ENCODE assay signal across 1 cellular context in genomic region chr12:115450710-115451109, GRCh38.
TF ChIP-seq lines count a peak whose summit lies in the region.

No MANE protein-coding gene starts in this region.

TF ChIP-seq in H1, 55 proteins besides CTCF, POLR2A, EP300 and RAD21 (continued from another document):
- TF ChIP-seq USF2 (IDR thresholded peaks at IDR 0.05; ENCODE audit: low read length), result no peak
- no peak for TF ChIP-seq BRCA1 (IDR thresholded peaks at IDR 0.05; ENCODE audit: low read depth, low read length)
- no peak for TF ChIP-seq CREB1 (IDR thresholded peaks at IDR 0.05)
- TF ChIP-seq SIRT6 (IDR thresholded peaks at IDR 0.05; ENCODE audit: low read length), result no peak
- TF ChIP-seq RXRA (IDR thresholded peaks at IDR 0.05; ENCODE audit: insufficient read depth, low read depth, low read length), result no peak
- TF ChIP-seq RFX5 (IDR thresholded peaks at IDR 0.05; ENCODE audit: borderline replicate concordance, low read depth, low read length), result no peak
- no peak for TF ChIP-seq CTBP2 (IDR thresholded peaks at IDR 0.05; ENCODE audit: borderline replicate concordance, insufficient read depth, insufficient read length, low read length)
- no peak for TF ChIP-seq HDAC6 (IDR thresholded peaks at IDR 0.05; ENCODE audit: low read depth, low read length)
- no peak for TF ChIP-seq SIN3A (conservative IDR thresholded peaks at IDR 0.05 in 1 of 2, IDR thresholded peaks at IDR 0.05 in 1 of 2; ENCODE audit: low read depth in 1 of 2, low read length in 2 of 2)
- no peak for TF ChIP-seq GABPA (IDR thresholded peaks at IDR 0.05; ENCODE audit: borderline replicate concordance, insufficient read depth, low read length)
- no peak for TF ChIP-seq MAX (IDR thresholded peaks at IDR 0.05)
- TF ChIP-seq ZNF274 (IDR thresholded peaks at IDR 0.05; ENCODE audit: borderline replicate concordance, extremely low read depth, low read length), result no peak
